Comparison of ENCODE assay signal across 16 cellular contexts in genomic region chr2:232626584-232626983, GRCh38. TPM values are rescaled to one million over a fixed set of nuclear protein-coding genes. Genes with fewer than 3 reads are reported as not detected.
A peak's percentile ranks its signal among the peaks of the same experiment; 100 is the strongest.
DNase-seq lines count a peak whose midpoint lies in the region; ATAC-seq, FAIRE-seq and TF ChIP-seq lines count a peak whose summit lies in the region.
"Had no signal": no experiment of that assay in that cellular context is flagged by ENCODE, and none has a peak within 500 bp of the region (broad histone marks: within the 10 kb centered on the region; RNA-seq: fewer than 3 reads in every experiment).

No MANE protein-coding gene starts in this region.

- TF ChIP-seq POLR2A in GM12891 (IDR thresholded peaks at IDR 0.05; ENCODE audit: low read depth, low read length) = no peak

- no peak for TF ChIP-seq CTCF in GM13977 (IDR thresholded peaks at IDR 0.05; ENCODE audit: extremely low read depth, insufficient read depth, missing control alignments)

- in situ Hi-C loops in GM13977 (cut with MboI; ENCODE audit: low pct_unique_long_range_greater_than_20kb, low sequenced_read_pairs, unreplicated experiment) = no loop called here

- DNase-seq in GM13977 (ENCODE audit: low spot score) (peak; percentile 8), inferior parietal cortex (ENCODE audit: extremely low spot score) (peak; percentile 54), substantia nigra (lab: John Stamatoyannopoulos, UW) (peak in 3 of 49 donors; percentile 9 to 31 (median 23)), UCSD-AML1 (lab: John Stamatoyannopoulos, UW; ENCODE audit: unreplicated experiment) (no peak), putamen (ENCODE audit: low spot score) (no peak), GM12891 (ENCODE audit: insufficient read length, low spot score) (no peak)
- DNase-seq: DMS 273 treated with DMSO at 0.1 percent for 48 hours, DMS79, GM23248 had no signal

- ATAC-seq in HG03442 (IDR thresholded peaks at IDR 0.05; ENCODE audit: unreplicated experiment) = no peak
- ATAC-seq: A549 had no signal

- FAIRE-seq in GM12891 (lab: Jason Lieb, UNC) = no peak
- FAIRE-seq: A549, G401.6, H54 had no signal

- peak overlapping the region; percentile 47 for H3K27ac ChIP-seq in cingulate gyrus (ENCODE audit: low read depth, low read length)
- H3K27ac ChIP-seq in substantia nigra (ENCODE audit: low read depth, low read length, poor library complexity, severe bottlenecking) = peak overlapping the region; percentile 82
- H3K27ac ChIP-seq: A549, BLaER1, GM23248, KMS-11 had no signal

TF ChIP-seq in GM12891, 5 proteins besides CTCF, POLR2A, EP300 and RAD21:
- TF ChIP-seq POU2F2 (IDR thresholded peaks at IDR 0.05; ENCODE audit: low read depth, low read length) (no peak), PAX5 (IDR thresholded peaks at IDR 0.05; ENCODE audit: insufficient read depth, low read length, severe bottlenecking) (no peak), POLR2AphosphoS5 (IDR thresholded peaks at IDR 0.05; ENCODE audit: low read depth, low read length) (no peak)

RNA-seq across cellular contexts. Expression of gene EFHD1, which starts 6.8 kb away (rescaled TPM):
- not detected for polyA plus RNA-seq in GM12891 (2012; ENCODE audit: low read depth, missing spikeins)
- polyA plus RNA-seq: GM23248 had no signal

Comparison
In these comparisons a context has a peak if more than half of its experiments do, and no peak if none do; other contexts are left out.
1. DNase-seq: peak in GM13977 (single experiment) and inferior parietal cortex (single experiment); none in UCSD-AML1 (single experiment), putamen (single experiment) and GM12891 (single experiment).